29 cellular contexts compared by ENCODE assay signal in genomic region chr5:5128766-5129165, GRCh38. TPM values are rescaled to one million over a fixed set of nuclear protein-coding genes. Genes with fewer than 3 reads are reported as not detected.
"Had no signal": no experiment of that assay in that cellular context is flagged by ENCODE, and none has a peak within 500 bp of the region (broad histone marks: within the 10 kb centered on the region; RNA-seq: fewer than 3 reads in every experiment).

No MANE protein-coding gene starts in this region.

- DNase-seq: activated CD4-positive, alpha-beta memory T cell treated with anti-CD3 and anti-CD28 coated beads for 36 hours; activated CD4-positive, alpha-beta T cell treated with anti-CD3 and anti-CD28 coated beads, Interleukin-2, amount 50 U/mL, for 1 hour; activated CD8-positive, alpha-beta memory T cell treated with anti-CD3 and anti-CD28 coated beads, Interleukin-2, amount 50 U/mL, for 4 hours; activated gamma-delta T cell treated with Interleukin-2 at 50 U/mL for 16 hours; activated naive CD4-positive, alpha-beta T cell treated with anti-CD3 and anti-CD28 coated beads for 36 hours; activated T-cell treated with anti-CD3 and anti-CD28 coated beads for 4 hours; activated T-cell treated with anti-CD3 and anti-CD28 coated beads, Interleukin-2, amount 50 U/mL, for 4 hours; adrenal gland; caudate nucleus; cerebellar nuclear complex; Karpas-422; NCI-H1048; NCI-H1105 treated with DMSO at 0.1 percent for 48 hours; NCI-H1436; NCI-H1694; NCI-H1930; NCI-H2081 treated with DMSO at 0.1 percent for 48 hours; NCI-H226; NCI-H446 treated with DMSO at 0.1 percent for 48 hours; NCI-H524; NCI-H69; NCI-H82; PC-3; Right ventricle myocardium superior had no signal

- H3K27me3 ChIP-seq: adrenal gland had no signal

- H3K9me3 ChIP-seq: adrenal gland had no signal

- H3K4me1 ChIP-seq: adrenal gland had no signal

- H3K36me3 ChIP-seq: adrenal gland had no signal

- ATAC-seq: activated naive CD4-positive, alpha-beta T cell treated with anti-CD3 and anti-CD28 coated beads, Interleukin-2, amount 50 U/mL, for 72 hours; activated T-cell treated with anti-CD3 and anti-CD28 coated beads, Interleukin-2, amount 50 U/mL, for 4 hours; PC-3 had no signal

- FAIRE-seq: bronchial epithelial cell had no signal

- H3K4me3 ChIP-seq: adrenal gland, SK-N-MC had no signal

- H3K27ac ChIP-seq: adrenal gland, SK-N-MC had no signal

RNA-seq across cellular contexts. Expression of gene ADAMTS16, which starts 11.4 kb away (rescaled TPM):
- total RNA-seq: activated CD4-positive, alpha-beta memory T cell treated with anti-CD3 and anti-CD28 coated beads for 36 hours; activated naive CD4-positive, alpha-beta T cell treated with anti-CD3 and anti-CD28 coated beads for 36 hours; activated naive CD4-positive, alpha-beta T cell treated with anti-CD3 and anti-CD28 coated beads, Interleukin-2, amount 50 U/mL, for 72 hours; activated T-helper 1 cell treated with anti-CD3 and anti-CD28 coated beads, Interleukin-12 subunit alpha, Interleukin-12 subunit beta, Interleukin-2, Interleukin-4 antibody, amounts not matched to agents 30 ng/mL and 10 ng/mL and 1 ng/mL, durations not matched to agents 14 hours and 24 hours and 36 hours; bronchial epithelial cell; MCF 10A had no signal
